ENCODE assay signal across 19 cellular contexts in the genomic region with DNA sequence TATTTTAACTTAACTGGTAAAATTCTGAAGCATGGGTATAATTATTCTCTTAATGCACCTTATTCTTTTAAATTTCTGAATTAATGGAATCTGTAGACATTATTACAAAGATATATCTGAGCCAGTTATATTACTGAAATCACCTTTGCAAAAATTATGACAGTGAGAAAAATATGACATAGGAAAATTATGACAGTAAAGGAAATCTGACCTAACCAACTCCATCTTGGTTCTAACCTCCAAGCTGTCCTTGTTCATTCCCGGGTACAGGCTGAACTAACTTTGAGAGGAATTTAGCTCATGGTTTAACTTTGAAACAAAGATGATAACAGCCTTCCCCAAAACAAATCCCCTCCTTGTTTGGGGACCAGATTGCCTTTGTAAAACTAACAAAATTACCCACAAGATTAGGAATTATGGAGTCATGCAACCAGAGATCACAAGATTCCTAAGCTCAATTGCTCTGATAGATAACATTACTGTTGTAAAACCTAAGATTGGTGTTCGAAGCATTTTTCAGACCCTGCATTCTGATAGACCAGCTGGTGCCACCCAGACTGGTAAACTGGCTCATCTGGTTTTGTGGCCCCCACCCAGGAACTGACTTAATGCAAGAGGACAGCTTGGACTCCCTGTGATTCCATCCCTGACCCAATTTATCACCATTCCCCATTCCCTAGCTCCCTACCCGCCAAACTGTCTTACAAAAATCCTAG.
"Had no signal": no experiment of that assay in that cellular context is flagged by ENCODE, and none has a peak within 500 bp of the region (broad histone marks: within the 10 kb centered on the region; RNA-seq: fewer than 3 reads in every experiment).

No MANE protein-coding gene starts in this region.

- H3K4me1 ChIP-seq: breast epithelium had no signal

- H3K36me3 ChIP-seq: breast epithelium, tibial artery had no signal

- H3K9me3 ChIP-seq: breast epithelium, tibial artery had no signal

- H3K4me3 ChIP-seq: breast epithelium, coronary artery, lung, tibial artery had no signal

- DNase-seq: activated CD4-positive, alpha-beta T cell treated with anti-CD3 and anti-CD28 coated beads, Interleukin-2, amount 50 U/mL, for 4 hours; activated CD8-positive, alpha-beta memory T cell treated with anti-CD3 and anti-CD28 coated beads, Interleukin-2, amount 50 U/mL, for 48 hours; activated naive CD4-positive, alpha-beta T cell treated with anti-CD3 and anti-CD28 coated beads for 36 hours; activated naive CD8-positive, alpha-beta T cell treated with anti-CD3 and anti-CD28 coated beads, Interleukin-2, amount 10 ng/mL, durations not matched to agents 7 days and 5 days; activated T-cell treated with anti-CD3 and anti-CD28 coated beads, Interleukin-2, amount 50 U/mL, for 48 hours; amniotic stem cell; cerebellar nuclear complex; foreskin keratinocyte; glutamatergic neuron; midbrain; stimulated activated CD4-positive, alpha-beta T cell treated with anti-CD3 and anti-CD28 coated beads, Interleukin-1b, Interleukin-23, amount 100 ng/mL, for 48 hours; substantia nigra; T1000; tibial artery had no signal

- H3K27ac ChIP-seq: breast epithelium, coronary artery, foreskin keratinocyte, tibial artery had no signal

- ATAC-seq: foreskin keratinocyte; natural killer cell treated with Interleukin-12 subunit alpha and Interleukin-12 subunit beta and Interleukin-15 and Interleukin-18, amount 100 ng/mL, for 72 hours; WTC11 had no signal

- H3K27me3 ChIP-seq: breast epithelium, foreskin keratinocyte, tibial artery had no signal
